Comparison of ENCODE assay signal across 22 cellular contexts in the genomic region with DNA sequence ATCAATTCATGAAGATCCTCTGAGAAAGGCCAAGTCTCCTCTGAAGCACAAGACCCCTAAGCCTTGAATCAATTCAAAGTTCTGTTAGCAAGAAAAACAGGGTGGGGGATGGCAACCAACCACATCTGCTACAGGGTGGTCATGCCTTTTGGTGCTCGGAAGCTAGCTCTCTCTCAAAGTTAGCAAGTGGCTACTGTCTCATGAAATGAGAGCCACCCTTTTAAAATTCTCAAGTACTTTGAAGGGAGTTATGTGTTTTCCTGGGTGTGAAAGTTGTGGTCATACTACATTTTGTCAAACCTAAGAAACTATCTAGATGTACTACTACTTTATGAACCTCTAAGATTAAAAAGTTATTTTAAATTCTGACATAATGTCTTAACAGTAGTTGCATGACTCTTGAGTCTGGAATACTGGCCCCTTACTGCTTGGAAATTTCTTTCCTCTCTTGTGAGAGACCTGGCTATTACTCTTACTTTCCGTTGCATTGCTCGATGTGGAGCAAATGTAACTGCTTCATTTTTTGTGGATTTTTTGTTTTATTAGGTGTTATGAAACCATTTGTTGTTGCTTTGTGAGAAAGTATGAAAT.
A peak's percentile ranks its signal among the peaks of the same experiment; 100 is the strongest.
DNase-seq lines count a peak whose midpoint lies in the region; ATAC-seq, FAIRE-seq and TF ChIP-seq lines count a peak whose summit lies in the region.
"Had no signal": no experiment of that assay in that cellular context is flagged by ENCODE, and none has a peak within 500 bp of the region (broad histone marks: within the 10 kb centered on the region; RNA-seq: fewer than 3 reads in every experiment).

No MANE protein-coding gene starts in this region.

- no peak overlapping the region for H3K4me3 ChIP-seq in endothelial cell of umbilical vein (replicated peaks in 1 of 3; ENCODE audit: insufficient read depth in 1 of 3, low read depth in 1 of 3, low read length in 3 of 3)
- H3K4me3 ChIP-seq in PC-3 (ENCODE audit: low read length) = no peak overlapping the region
- H3K4me3 ChIP-seq: A549, GM23338 had no signal

- CTCF ChIA-PET in endothelial cell of umbilical vein (lab: Charles Lee) (interaction anchor here (1.2 kb wide), 1 partner anchor 19 kb away, joined by 3 read pairs; no protein-coding TSS in a partner anchor), PC-3 (lab: Charles Lee) (no interaction called here), HEK293T (lab: Yijun Ruan, JAX) (no interaction called here)

- H2AFZ ChIP-seq in endothelial cell of umbilical vein (ENCODE audit: low read depth, low read length) (no peak overlapping the region), PC-3 (ENCODE audit: low read length) (no peak overlapping the region)

- H3K9me1 ChIP-seq in endothelial cell of umbilical vein (replicated peaks; ENCODE audit: control insufficient read depth, extremely low read depth, insufficient read depth, low read length) = no peaks in the 10 kb centered on the region

- no peaks in the 10 kb centered on the region for H3K27me3 Mint-ChIP-seq in stimulated activated naive CD8-positive, alpha-beta T cell treated with anti-CD3 and anti-CD28 coated beads, Interleukin-15, Interleukin-2, amounts not matched to agents 100 ng/mL and 50 ng/mL, for 24 hours
- H3K27me3 Mint-ChIP-seq in stimulated activated naive CD8-positive, alpha-beta T cell treated with anti-CD3 and anti-CD28 coated beads, Interleukin-15, amount 100 ng/mL, for 72 hours = no peaks in the 10 kb centered on the region
- no peaks in the 10 kb centered on the region for H3K27me3 Mint-ChIP-seq in natural killer cell (ENCODE audit: low read depth in 2 of 2)
- H3K27me3 Mint-ChIP-seq: CD4-positive, CD25-positive, alpha-beta regulatory T cell had no signal

- no peaks in the 10 kb centered on the region for H3K79me2 ChIP-seq in endothelial cell of umbilical vein (ENCODE audit: control insufficient read depth, insufficient read depth, low read length)
- H3K79me2 ChIP-seq in PC-3 (ENCODE audit: low read length) = no peaks in the 10 kb centered on the region

- ATAC-seq in stimulated activated naive CD8-positive, alpha-beta T cell treated with anti-CD3 and anti-CD28 coated beads, Interleukin-15, amount 100 ng/mL, for 72 hours = no peak
- peak; percentile 71 to 81 (median 79) for ATAC-seq in natural killer cell
- no peak for ATAC-seq in PC-3
- ATAC-seq in GM21381 (IDR thresholded peaks at IDR 0.05; ENCODE audit: unreplicated experiment) = no peak
- ATAC-seq: A549, GM23338 had no signal

- no peak for TF ChIP-seq CTCF in endothelial cell of umbilical vein (IDR thresholded peaks at IDR 0.05; ENCODE audit: extremely low read depth in 1 of 2, insufficient read depth in 1 of 2, low read depth in 1 of 2, low read length in 2 of 2)
- TF ChIP-seq CTCF in natural killer cell (IDR thresholded peaks at IDR 0.05) = no peak
- no peak for TF ChIP-seq CTCF in PC-3 (conservative IDR thresholded peaks at IDR 0.05; ENCODE audit: low read depth, low read length)

- dilution Hi-C loops in endothelial cell of umbilical vein (cut with MboI; ENCODE audit: extremely low pct_ligation_motif_present, low sequenced_read_pairs) = no loop called here

- H3K27me3 ChIP-seq in endothelial cell of umbilical vein (ENCODE audit: control insufficient read depth in 2 of 2, insufficient read depth in 2 of 2, low read length in 2 of 2) = no peaks in the 10 kb centered on the region
- H3K27me3 ChIP-seq in PC-3 (ENCODE audit: low read length) = no peaks in the 10 kb centered on the region

- peak overlapping the region; percentile 62 for H3K27ac Mint-ChIP-seq in stimulated activated naive CD8-positive, alpha-beta T cell treated with anti-CD3 and anti-CD28 coated beads, Interleukin-15, Interleukin-2, amounts not matched to agents 100 ng/mL and 50 ng/mL, for 24 hours
- H3K27ac Mint-ChIP-seq in stimulated activated naive CD8-positive, alpha-beta T cell treated with anti-CD3 and anti-CD28 coated beads, Interleukin-15, amount 100 ng/mL, for 72 hours = no peak overlapping the region
- H3K27ac Mint-ChIP-seq in natural killer cell = peak overlapping the region; percentile 92 to 98
- H3K27ac Mint-ChIP-seq: CD4-positive, CD25-positive, alpha-beta regulatory T cell; CD8-positive, alpha-beta memory T cell; GM23338; HFFc6 had no signal

- POLR2A ChIA-PET in endothelial cell of umbilical vein (lab: Charles Lee) (no interaction called here), PC-3 (lab: Charles Lee; ENCODE audit: unreplicated experiment) (no interaction called here), HEK293T (lab: Yijun Ruan, JAX) (no interaction called here)

- H4K20me1 ChIP-seq in endothelial cell of umbilical vein (replicated peaks; ENCODE audit: control insufficient read depth, extremely low read depth, insufficient read depth, low read length) = no peaks in the 10 kb centered on the region
- H4K20me1 ChIP-seq in PC-3 (ENCODE audit: low read length) = no peaks in the 10 kb centered on the region

- no peak overlapping the region for H3K27ac ChIP-seq in endothelial cell of umbilical vein (ENCODE audit: insufficient read depth, low read depth, low read length)
- no peak overlapping the region for H3K27ac ChIP-seq in PC-3 (ENCODE audit: low read length)
- H3K27ac ChIP-seq: 22Rv1, A549 had no signal

- TF ChIP-seq POLR2A in endothelial cell of umbilical vein (IDR thresholded peaks at IDR 0.05; ENCODE audit: low read depth, low read length) = no peak

- H3K4me3 Mint-ChIP-seq in stimulated activated naive CD8-positive, alpha-beta T cell treated with anti-CD3 and anti-CD28 coated beads, Interleukin-15, Interleukin-2, amounts not matched to agents 100 ng/mL and 50 ng/mL, for 24 hours = no peak overlapping the region
- no peak overlapping the region for H3K4me3 Mint-ChIP-seq in stimulated activated naive CD8-positive, alpha-beta T cell treated with anti-CD3 and anti-CD28 coated beads, Interleukin-15, amount 100 ng/mL, for 72 hours
- H3K4me3 Mint-ChIP-seq in natural killer cell = peak overlapping the region; percentile 64
- H3K4me3 Mint-ChIP-seq: CD4-positive, CD25-positive, alpha-beta regulatory T cell; GM23338; HFFc6 had no signal

- no peaks in the 10 kb centered on the region for H3K9me2 ChIP-seq in PC-3 (replicated peaks; ENCODE audit: low read length)

- H3K4me2 ChIP-seq in endothelial cell of umbilical vein (ENCODE audit: insufficient read depth, low read length) (no peak overlapping the region), PC-3 (ENCODE audit: low read length) (no peak overlapping the region)
- H3K4me2 ChIP-seq: A549, GM23338 had no signal

- H3K4me1 Mint-ChIP-seq in stimulated activated naive CD8-positive, alpha-beta T cell treated with anti-CD3 and anti-CD28 coated beads, Interleukin-15, Interleukin-2, amounts not matched to agents 100 ng/mL and 50 ng/mL, for 24 hours (ENCODE audit: low read depth) = peaks cover 19% of the 10 kb centered on the region
- H3K4me1 Mint-ChIP-seq in stimulated activated naive CD8-positive, alpha-beta T cell treated with anti-CD3 and anti-CD28 coated beads, Interleukin-15, amount 100 ng/mL, for 72 hours = peaks cover 1% of the 10 kb centered on the region
- peaks cover 65 to 71% of the 10 kb centered on the region in 2 donors for H3K4me1 Mint-ChIP-seq in natural killer cell

- no peaks in the 10 kb centered on the region for H3F3A ChIP-seq in PC-3 (ENCODE audit: low read length, unreplicated experiment)

- H3K9ac ChIP-seq in endothelial cell of umbilical vein (replicated peaks; ENCODE audit: extremely low read depth, insufficient read depth, low read length) = no peak overlapping the region
- H3K9ac ChIP-seq in PC-3 (ENCODE audit: low read length) = no peak overlapping the region

- intact Hi-C loops in endothelial cell of umbilical vein (cut with micrococcal nuclease) (no loop called here), natural killer cell (cut with micrococcal nuclease) (loop anchor here (1.0 to 2.0 kb wide), 4 partner anchors 45 to 113 kb away; no protein-coding TSS in a partner anchor), PC-3 (cut with micrococcal nuclease) (no loop called here)

- peaks cover 17% of the 10 kb centered on the region for H3K4me1 ChIP-seq in endothelial cell of umbilical vein (ENCODE audit: control insufficient read depth, extremely low read depth, insufficient read depth, low read length)
- no peaks in the 10 kb centered on the region for H3K4me1 ChIP-seq in PC-3 (ENCODE audit: insufficient read depth, low read length)
- H3K4me1 ChIP-seq: A549 had no signal

- H3K36me3 ChIP-seq in endothelial cell of umbilical vein (ENCODE audit: control insufficient read depth in 2 of 2, extremely low read depth in 1 of 2, insufficient read depth in 2 of 2, low read length in 2 of 2) = no peaks in the 10 kb centered on the region
- H3K36me3 ChIP-seq in PC-3 (ENCODE audit: low read depth, low read length) = no peaks in the 10 kb centered on the region

- BruUV-seq in endothelial cell of umbilical vein (replicated peaks; lab: Mats Ljungman, UMichigan) (no TSS peak), PC-3 (replicated peaks; lab: Mats Ljungman, UMichigan) (no TSS peak)

- no peaks in the 10 kb centered on the region for H3K36me3 Mint-ChIP-seq in stimulated activated naive CD8-positive, alpha-beta T cell treated with anti-CD3 and anti-CD28 coated beads, Interleukin-15, Interleukin-2, amounts not matched to agents 100 ng/mL and 50 ng/mL, for 24 hours (ENCODE audit: low read depth)
- H3K36me3 Mint-ChIP-seq in natural killer cell = peaks cover 13% of the 10 kb centered on the region

- FAIRE-seq in endothelial cell of umbilical vein (lab: Jason Lieb, UNC) = peak; percentile 21
- FAIRE-seq: A549, D721Med, GM12892, GM18507, H54 had no signal

- no peak for DNase-seq in stimulated activated naive CD8-positive, alpha-beta T cell treated with anti-CD3 and anti-CD28 coated beads, Interleukin-15, amount 100 ng/mL, for 72 hours
- DNase-seq in endothelial cell of umbilical vein (ENCODE audit: low read depth, low spot score) (no peak), natural killer cell (peak; percentile 26), PC-3 (no peak), HEK293T (ENCODE audit: extremely low spot score) (no peak)
- DNase-seq: C1 segment of cervical spinal cord; CD4-positive, CD25-positive, alpha-beta regulatory T cell; CD8-positive, alpha-beta memory T cell; COR-L47; GDM1; HCEC 1CT; HFFc6; IMR-90 had no signal

- H3K9me3 ChIP-seq in endothelial cell of umbilical vein (replicated peaks; ENCODE audit: control insufficient read depth, insufficient read depth, low read length) (no peaks in the 10 kb centered on the region), PC-3 (ENCODE audit: low read length) (no peaks in the 10 kb centered on the region)
- H3K9me3 ChIP-seq: A549 had no signal

- H3K9me3 Mint-ChIP-seq in stimulated activated naive CD8-positive, alpha-beta T cell treated with anti-CD3 and anti-CD28 coated beads, Interleukin-15, Interleukin-2, amounts not matched to agents 100 ng/mL and 50 ng/mL, for 24 hours = peaks cover 3% of the 10 kb centered on the region
- H3K9me3 Mint-ChIP-seq in stimulated activated naive CD8-positive, alpha-beta T cell treated with anti-CD3 and anti-CD28 coated beads, Interleukin-15, amount 100 ng/mL, for 72 hours = peaks cover 0 to 23% of the 10 kb centered on the region in 2 donors
- H3K9me3 Mint-ChIP-seq in natural killer cell = peaks cover 3 to 6% of the 10 kb centered on the region in 2 donors
- H3K9me3 Mint-ChIP-seq: CD8-positive, alpha-beta memory T cell; GM23338; HFFc6 had no signal

TF ChIP-seq in HEK293T, 16 proteins besides CTCF, POLR2A, EP300 and RAD21 (continues in another document):
- TF ChIP-seq ARNT (IDR thresholded peaks at IDR 0.05) = no peak
- no peak for TF ChIP-seq TARDBP (IDR thresholded peaks at IDR 0.05)
- no peak for TF ChIP-seq FOXK2 (IDR thresholded peaks at IDR 0.05)

Comparison
In these comparisons a context has a peak if more than half of its experiments do, and no peak if none do; other contexts are left out.
1. H3K27ac Mint-ChIP-seq: peak in stimulated activated naive CD8-positive, alpha-beta T cell treated with anti-CD3 and anti-CD28 coated beads, Interleukin-15, Interleukin-2, amounts not matched to agents 100 ng/mL and 50 ng/mL, for 24 hours (single experiment) and natural killer cell (2 of 2); none in stimulated activated naive CD8-positive, alpha-beta T cell treated with anti-CD3 and anti-CD28 coated beads, Interleukin-15, amount 100 ng/mL, for 72 hours (0 of 2).
2. ATAC-seq: peak in natural killer cell (3 of 3); none in stimulated activated naive CD8-positive, alpha-beta T cell treated with anti-CD3 and anti-CD28 coated beads, Interleukin-15, amount 100 ng/mL, for 72 hours (single experiment), PC-3 (single experiment) and GM21381 (single experiment).